Comparison of ENCODE assay signal across 6 cellular contexts in the genomic region with DNA sequence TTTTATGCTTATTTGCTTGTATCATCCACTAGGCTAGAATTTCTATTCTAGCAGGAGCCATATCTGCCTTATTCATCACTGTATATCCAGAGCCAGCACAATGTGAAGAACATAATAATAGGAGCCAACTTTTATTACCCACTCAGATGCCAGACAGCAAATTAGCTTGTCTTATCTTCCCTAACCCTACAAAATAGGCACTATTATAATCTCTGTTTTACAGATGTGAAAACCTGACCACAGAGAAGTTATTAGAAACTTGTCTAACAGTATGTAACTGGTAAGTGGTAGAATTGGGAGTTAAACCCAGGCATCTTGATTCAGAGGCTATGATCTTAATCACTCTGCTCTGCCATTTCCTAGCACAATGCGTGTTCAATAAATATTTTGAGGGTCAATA.
"Had no signal": no experiment of that assay in that cellular context is flagged by ENCODE, and none has a peak within 500 bp of the region (broad histone marks: within the 10 kb centered on the region; RNA-seq: fewer than 3 reads in every experiment).

No MANE protein-coding gene starts in this region.

- ATAC-seq: GM23338, K562 had no signal

- H3K4me3 ChIP-seq: GM23338, K562 had no signal

- DNase-seq: H9, HCEC 1CT, IMR-90, KG1 had no signal
